ENCODE assay signal across 13 cellular contexts in the genomic region with DNA sequence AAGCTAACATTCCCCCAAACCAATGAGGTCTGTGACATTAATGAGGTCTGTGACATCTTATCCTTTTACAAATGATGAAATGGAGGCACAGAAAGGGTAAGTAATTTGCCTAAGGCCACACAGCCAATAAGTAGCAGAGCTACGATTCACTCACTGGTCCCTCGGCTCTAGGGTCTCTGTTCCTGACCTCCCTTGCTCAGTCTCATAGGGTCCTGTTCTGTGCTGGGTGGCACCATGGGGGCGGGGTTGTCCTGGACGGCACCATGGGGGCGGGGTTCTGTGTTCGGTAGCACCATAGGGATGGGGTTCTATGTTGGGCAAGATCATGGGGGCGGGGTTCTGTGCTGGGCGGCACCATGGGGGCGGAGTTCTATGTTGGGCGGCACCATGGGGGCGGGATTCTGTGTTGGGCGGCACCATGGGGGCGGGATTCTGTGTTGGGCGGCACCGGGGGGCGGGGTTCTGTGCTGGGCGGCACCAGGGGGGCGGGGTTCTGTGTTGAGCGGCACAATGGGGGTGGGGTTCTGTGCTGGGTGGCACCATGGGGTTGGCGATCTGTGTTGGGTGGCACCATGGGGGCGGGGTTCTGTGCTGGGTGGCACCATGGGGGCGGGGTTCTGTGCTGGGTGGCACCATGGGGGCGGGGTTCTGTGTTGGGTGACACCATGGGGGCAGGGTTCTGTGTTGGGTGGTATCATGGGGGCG. TPM values are rescaled to one million over a fixed set of nuclear protein-coding genes. Genes with fewer than 3 reads are reported as not detected.
DNase-seq lines count a peak whose midpoint lies in the region; ATAC-seq, FAIRE-seq and TF ChIP-seq lines count a peak whose summit lies in the region.
"Had no signal": no experiment of that assay in that cellular context is flagged by ENCODE, and none has a peak within 500 bp of the region (broad histone marks: within the 10 kb centered on the region; RNA-seq: fewer than 3 reads in every experiment).

No MANE protein-coding gene starts in this region.

- CTCF ChIA-PET in CD4-positive, alpha-beta T cell (lab: Charles Lee), result no interaction called here
- CTCF ChIA-PET in HCT116 (lab: Charles Lee), result no interaction called here
- CTCF ChIA-PET in activated CD4-positive, alpha-beta T cell treated with anti-CD3 and anti-CD28 coated beads, Interleukin-2, amount 10 ng/mL, durations not matched to agents 7 days and 5 days (lab: Charles Lee), result interaction anchor here (0.6 kb wide), 1 partner anchor 282 kb away, joined by 3 read pairs; no protein-coding TSS in a partner anchor

- no TSS peak for BruUV-seq in HCT116 (replicated peaks; lab: Mats Ljungman, UMichigan)

- H3K27ac Mint-ChIP-seq in CD4-positive, alpha-beta T cell, result no peak overlapping the region
- H3K27ac Mint-ChIP-seq in activated CD4-positive, alpha-beta T cell treated with anti-CD3 and anti-CD28 coated beads, Interleukin-2, amount 10 ng/mL, durations not matched to agents 7 days and 5 days, result no peak overlapping the region
- H3K27ac Mint-ChIP-seq: neural progenitor cell had no signal

- no peak overlapping the region for H3K23ac ChIP-seq in mesendoderm (ENCODE audit: low read length)

- H3K27ac ChIP-seq in CD4-positive, alpha-beta T cell (ENCODE audit: low read depth, low read length), result no peak overlapping the region
- no peak overlapping the region for H3K27ac ChIP-seq in HCT116 (ENCODE audit: low read depth, low read length)
- peak overlapping the region; percentile 89 for H3K27ac ChIP-seq in keratinocyte (ENCODE audit: control insufficient read depth, insufficient read depth, low read length)
- H3K27ac ChIP-seq in mesendoderm (ENCODE audit: low read depth, low read length), result no peak overlapping the region
- H3K27ac ChIP-seq: neural progenitor cell, thyroid gland had no signal

- peaks cover 29% of the 10 kb centered on the region for H3K4me1 Mint-ChIP-seq in CD4-positive, alpha-beta T cell (ENCODE audit: low read depth)
- peaks cover 15% of the 10 kb centered on the region for H3K4me1 Mint-ChIP-seq in activated CD4-positive, alpha-beta T cell treated with anti-CD3 and anti-CD28 coated beads, Interleukin-2, amount 10 ng/mL, durations not matched to agents 7 days and 5 days

- peak in 2 of 10 experiments; percentile 10 to 27 for DNase-seq in CD4-positive, alpha-beta T cell
- DNase-seq in HCT116 (ENCODE audit: low read depth, low spot score) (peak; percentile 21), keratinocyte (ENCODE audit: low read depth, low spot score) (no peak), mesendoderm (no peak), GM13976 (ENCODE audit: low spot score) (no peak)
- peak; percentile 15 for DNase-seq in activated CD4-positive, alpha-beta T cell treated with anti-CD3 and anti-CD28 coated beads, Interleukin-2, amount 10 ng/mL, durations not matched to agents 7 days and 5 days
- DNase-seq: activated T-cell treated with anti-CD3 and anti-CD28 coated beads, Interleukin-2, amount 50 U/mL, for 4 hours; thyroid gland had no signal

- no peaks in the 10 kb centered on the region for H3K27me3 ChIP-seq in CD4-positive, alpha-beta T cell (ENCODE audit: control insufficient read depth, insufficient read depth, low read length)
- H3K27me3 ChIP-seq in HCT116 (ENCODE audit: insufficient read depth, low read length), result no peaks in the 10 kb centered on the region
- H3K27me3 ChIP-seq in keratinocyte (ENCODE audit: control insufficient read depth, extremely low read depth, insufficient read depth, low read length), result no peaks in the 10 kb centered on the region
- H3K27me3 ChIP-seq in mesendoderm (ENCODE audit: insufficient read depth, low read length, poor library complexity), result no peaks in the 10 kb centered on the region
- H3K27me3 ChIP-seq: neural progenitor cell, thyroid gland had no signal

- H3K9ac ChIP-seq in HCT116 (ENCODE audit: low read length) (no peak overlapping the region), keratinocyte (ENCODE audit: control insufficient read depth, extremely low read depth, insufficient read depth, low read length) (no peak overlapping the region), mesendoderm (ENCODE audit: low read length) (no peak overlapping the region)
- H3K9ac ChIP-seq: neural progenitor cell had no signal

- FAIRE-seq in keratinocyte (lab: Jason Lieb, UNC), result no peak
- FAIRE-seq: D721Med, islet of Langerhans had no signal

- no peak overlapping the region for H3K4me3 ChIP-seq in HCT116 (replicated peaks in 1 of 2; ENCODE audit: low read depth in 1 of 2, low read length in 2 of 2)
- H3K4me3 ChIP-seq in keratinocyte (ENCODE audit: control insufficient read depth in 2 of 3, extremely low read depth in 1 of 3, insufficient read depth in 2 of 3, low read depth in 1 of 3, low read length in 3 of 3), result no peak overlapping the region
- no peak overlapping the region for H3K4me3 ChIP-seq in mesendoderm (ENCODE audit: low read length)
- H3K4me3 ChIP-seq: neural progenitor cell, thyroid gland had no signal

- no peak overlapping the region for H3K4ac ChIP-seq in mesendoderm (ENCODE audit: low read depth, low read length)

- H4K20me1 ChIP-seq in HCT116 (ENCODE audit: insufficient read depth), result peaks cover 13% of the 10 kb centered on the region; the same call in 1 of the 2 replicates
- H4K20me1 ChIP-seq in keratinocyte (ENCODE audit: control insufficient read depth, extremely low read depth, insufficient read depth, low read length), result no peaks in the 10 kb centered on the region

- H4K5ac ChIP-seq in mesendoderm (ENCODE audit: low read length), result no peak overlapping the region

- H3K36me3 ChIP-seq in HCT116 (ENCODE audit: control insufficient read depth in 1 of 2, insufficient read depth in 2 of 2, low read length in 2 of 2) (peaks cover 2 to 4% of the 10 kb centered on the region in 2 experiments; a peak in 3 of 4 replicates), keratinocyte (ENCODE audit: control insufficient read depth in 2 of 2, extremely low read depth in 1 of 2, insufficient read depth in 2 of 2, low read length in 2 of 2) (peaks cover 14 to 15% of the 10 kb centered on the region in 2 experiments), mesendoderm (ENCODE audit: control insufficient read depth, insufficient read depth, low read length) (peaks cover 2% of the 10 kb centered on the region)

- H2BK120ac ChIP-seq in mesendoderm (ENCODE audit: low read depth, low read length), result no peak overlapping the region

- no peak overlapping the region for H2BK15ac ChIP-seq in mesendoderm (replicated peaks; ENCODE audit: low read depth)

- H3K9me1 ChIP-seq in keratinocyte (ENCODE audit: control insufficient read depth, extremely low read depth, insufficient read depth, low read length), result peaks cover 2% of the 10 kb centered on the region

- H2AFZ ChIP-seq in HCT116 (ENCODE audit: low read depth, low read length, poor library complexity, severe bottlenecking) (no peak overlapping the region), keratinocyte (ENCODE audit: control insufficient read depth, low read length) (no peak overlapping the region)
- H2AFZ ChIP-seq: neural progenitor cell had no signal

- WGBS in mesendoderm (ENCODE audit: extremely low coverage, insufficient coverage, low lambda C conversion rate), result no CpG with 5 or more reads among the region's 24 CpGs

- in situ Hi-C loops in GM13976 (cut with MboI; ENCODE audit: low sequenced_read_pairs, unreplicated experiment), result no loop called here

- no peaks in the 10 kb centered on the region for H3K27me3 Mint-ChIP-seq in CD4-positive, alpha-beta T cell
- no peaks in the 10 kb centered on the region for H3K27me3 Mint-ChIP-seq in activated CD4-positive, alpha-beta T cell treated with anti-CD3 and anti-CD28 coated beads, Interleukin-2, amount 10 ng/mL, durations not matched to agents 7 days and 5 days

- H3K9me2 ChIP-seq in HCT116 (ENCODE audit: insufficient read depth), result no peaks in the 10 kb centered on the region

- H2AK5ac ChIP-seq in mesendoderm (ENCODE audit: low read length), result no peak overlapping the region

- peaks cover 9% of the 10 kb centered on the region for H3K79me1 ChIP-seq in mesendoderm (ENCODE audit: low read length)

- no peak for TF ChIP-seq POLR2A in HCT116 (IDR thresholded peaks at IDR 0.05; ENCODE audit: borderline replicate concordance, extremely low read depth, insufficient read depth, insufficient read length)

- no peak overlapping the region for H4K8ac ChIP-seq in mesendoderm (ENCODE audit: low read depth, low read length)

- intact Hi-C loops in CD4-positive, alpha-beta T cell (cut with DNase I, micrococcal nuclease), result no loop called here
- intact Hi-C loops in HCT116 (cut with micrococcal nuclease), result no loop called here

- dilution Hi-C loops in keratinocyte (cut with MboI; ENCODE audit: extremely low pct_ligation_motif_present, low sequenced_read_pairs), result no loop called here

- no peak overlapping the region for H3K56ac ChIP-seq in mesendoderm (ENCODE audit: low read length)

- peaks cover 28% of the 10 kb centered on the region for H3K36me3 Mint-ChIP-seq in CD4-positive, alpha-beta T cell (ENCODE audit: low read depth)
- peaks cover 17% of the 10 kb centered on the region for H3K36me3 Mint-ChIP-seq in activated CD4-positive, alpha-beta T cell treated with anti-CD3 and anti-CD28 coated beads, Interleukin-2, amount 10 ng/mL, durations not matched to agents 7 days and 5 days (ENCODE audit: low read depth)

- no peak overlapping the region for H3K18ac ChIP-seq in mesendoderm (ENCODE audit: low read length)

- no peak for TF ChIP-seq CTCF in CD4-positive, alpha-beta T cell (IDR thresholded peaks at IDR 0.05)
- TF ChIP-seq CTCF in HCT116 (IDR thresholded peaks at IDR 0.05 in 2 of 3, conservative IDR thresholded peaks at IDR 0.05 in 1 of 3; ENCODE audit: borderline replicate concordance in 1 of 3, insufficient read depth in 1 of 3, low read depth in 2 of 3, low read length in 2 of 3) (no peak), keratinocyte (optimal IDR thresholded peaks at IDR 0.05 in 1 of 3, IDR thresholded peaks at IDR 0.05 in 1 of 3, conservative IDR thresholded peaks at IDR 0.05 in 1 of 3; ENCODE audit: extremely low read depth in 1 of 3, insufficient read depth in 2 of 3, low read length in 3 of 3) (no peak), GM13976 (IDR thresholded peaks at IDR 0.05; ENCODE audit: borderline replicate concordance, control extremely low read depth, extremely low read depth, insufficient read depth, missing control alignments) (no peak)

- RAD21 ChIA-PET in HCT116 (lab: Charles Lee; ENCODE audit: low non-redundant PET in 1 of 2, low total read pairs in 2 of 2, uncharacterized antibody in 2 of 2, unreplicated experiment in 2 of 2), result no interaction called here

- peaks cover 5 to 35% of the 10 kb centered on the region in 2 experiments; a peak in 3 of 4 replicates for H3K4me1 ChIP-seq in HCT116 (ENCODE audit: control insufficient read depth in 1 of 2, insufficient read depth in 2 of 2, low read length in 2 of 2)
- H3K4me1 ChIP-seq in keratinocyte (ENCODE audit: control insufficient read depth, extremely low read depth, insufficient read depth, low read length), result peaks cover 20% of the 10 kb centered on the region
- H3K4me1 ChIP-seq in mesendoderm (ENCODE audit: control insufficient read depth, low read depth, low read length), result no peaks in the 10 kb centered on the region
- H3K4me1 ChIP-seq: thyroid gland had no signal

- H3K4me2 ChIP-seq in HCT116 (ENCODE audit: low read length) (no peak overlapping the region), keratinocyte (ENCODE audit: control insufficient read depth, extremely low read depth, insufficient read depth, low read depth, low read length) (no peak overlapping the region), mesendoderm (ENCODE audit: low read length) (no peak overlapping the region)
- H3K4me2 ChIP-seq: neural progenitor cell had no signal

- peak; percentile 29 for ATAC-seq in CD4-positive, alpha-beta T cell (ENCODE audit: poor library complexity)
- peak; percentile 79 for ATAC-seq in HCT116
- ATAC-seq in GM21825 (IDR thresholded peaks at IDR 0.05; ENCODE audit: unreplicated experiment), result no peak
- no peak for ATAC-seq in GM18873 (IDR thresholded peaks at IDR 0.05; ENCODE audit: low FRiP score, unreplicated experiment)

- H3K9me3 Mint-ChIP-seq in CD4-positive, alpha-beta T cell, result no peaks in the 10 kb centered on the region
- H3K9me3 Mint-ChIP-seq in activated CD4-positive, alpha-beta T cell treated with anti-CD3 and anti-CD28 coated beads, Interleukin-2, amount 10 ng/mL, durations not matched to agents 7 days and 5 days, result no peaks in the 10 kb centered on the region
- H3K9me3 Mint-ChIP-seq: activated T-cell treated with anti-CD3 and anti-CD28 coated beads, Interleukin-2, amount 50 U/mL, for 4 hours; neural progenitor cell had no signal

- H3K4me3 Mint-ChIP-seq in CD4-positive, alpha-beta T cell, result no peak overlapping the region
- no peak overlapping the region for H3K4me3 Mint-ChIP-seq in activated CD4-positive, alpha-beta T cell treated with anti-CD3 and anti-CD28 coated beads, Interleukin-2, amount 10 ng/mL, durations not matched to agents 7 days and 5 days
- H3K4me3 Mint-ChIP-seq: activated T-cell treated with anti-CD3 and anti-CD28 coated beads, Interleukin-2, amount 50 U/mL, for 4 hours; neural progenitor cell had no signal

- no peak overlapping the region for H2BK5ac ChIP-seq in mesendoderm (ENCODE audit: low read length)

- POLR2A ChIA-PET in CD4-positive, alpha-beta T cell (lab: Charles Lee), result no interaction called here
- POLR2A ChIA-PET in HCT116 (lab: Charles Lee), result no interaction called here
- POLR2A ChIA-PET in activated CD4-positive, alpha-beta T cell treated with anti-CD3 and anti-CD28 coated beads, Interleukin-2, amount 10 ng/mL, durations not matched to agents 7 days and 5 days (lab: Charles Lee), result no interaction called here

- H3K9me3 ChIP-seq in CD4-positive, alpha-beta T cell (ENCODE audit: control insufficient read depth, low read length), result no peaks in the 10 kb centered on the region
- H3K9me3 ChIP-seq in HCT116 (ENCODE audit: control insufficient read depth in 1 of 2, insufficient read depth in 1 of 2, low read depth in 1 of 2, low read length in 2 of 2), result no peaks in the 10 kb centered on the region
- no peaks in the 10 kb centered on the region for H3K9me3 ChIP-seq in keratinocyte (ENCODE audit: control insufficient read depth, low read depth, low read length)
- H3K9me3 ChIP-seq: thyroid gland had no signal

- peaks cover 32% of the 10 kb centered on the region for H3K79me2 ChIP-seq in HCT116 (ENCODE audit: insufficient read depth, low read length)
- H3K79me2 ChIP-seq in keratinocyte (ENCODE audit: control insufficient read depth, insufficient read depth, low read length), result peaks cover 60% of the 10 kb centered on the region
- H3K79me2 ChIP-seq in mesendoderm (ENCODE audit: control insufficient read depth, insufficient read depth, low read length), result peaks cover 4% of the 10 kb centered on the region

- no peak for TF ChIP-seq RAD21 in HCT116 (IDR thresholded peaks at IDR 0.05; ENCODE audit: low read depth)

RNA-seq across cellular contexts. Expression of gene CLSTN1, which starts 55.6 kb away (rescaled TPM):
- 10 to 100 TPM; 66.8 to 68.1 TPM for total RNA-seq in CD4-positive, alpha-beta T cell
- total RNA-seq in HCT116 (2021; ENCODE audit: unreplicated experiment), result 113 TPM
- 128 TPM in 2 replicates for polyA plus RNA-seq in HCT116 (2012)
- 100 to 1,000 TPM; 121 to 134 TPM for total RNA-seq in activated CD4-positive, alpha-beta T cell treated with anti-CD3 and anti-CD28 coated beads, Interleukin-2, amount 10 ng/mL, durations not matched to agents 7 days and 5 days
- 79.1 to 263 TPM (median 90.3 TPM) in 3 replicates for polyA plus RNA-seq in keratinocyte
- polyA plus RNA-seq in keratinocyte (2011; ENCODE audit: low read depth), result 70.0 TPM
- 67.1 and 103 TPM in 2 replicates for polyA plus RNA-seq in keratinocyte (2011; cell fraction: cytosol; rRNA removed)
- polyA plus RNA-seq in keratinocyte (2011; cell fraction: nucleus; rRNA removed), result 424 and 491 TPM in 2 replicates
- 130 and 344 TPM in 2 replicates for polyA plus RNA-seq in keratinocyte (2012; ENCODE audit: low replicate concordance)
- polyA minus RNA-seq in keratinocyte, result 159 to 521 TPM (median 197 TPM) in 3 replicates
- polyA minus RNA-seq in keratinocyte (2011; cell fraction: cytosol; rRNA and poly(A)+ RNA removed), result 202 TPM
- 492 and 717 TPM in 2 replicates for polyA minus RNA-seq in keratinocyte (2011; cell fraction: nucleus; rRNA and poly(A)+ RNA removed)
- 43.7 TPM for polyA plus RNA-seq in mesendoderm (2013, experiment 1 of 2)
- 43.4 TPM for polyA plus RNA-seq in mesendoderm (2013, experiment 2 of 2)

Comparison
In these comparisons a context has a peak if more than half of its experiments do, and no peak if none do; other contexts are left out.
1. ATAC-seq: peak in CD4-positive, alpha-beta T cell (single experiment) and HCT116 (single experiment); none in GM21825 (single experiment) and GM18873 (single experiment).
2. DNase-seq: peak in HCT116 (single experiment) and activated CD4-positive, alpha-beta T cell treated with anti-CD3 and anti-CD28 coated beads, Interleukin-2, amount 10 ng/mL, durations not matched to agents 7 days and 5 days (single experiment); none in keratinocyte (single experiment), mesendoderm (single experiment) and GM13976 (single experiment).